7 cellular contexts compared by ENCODE assay signal in the genomic region with DNA sequence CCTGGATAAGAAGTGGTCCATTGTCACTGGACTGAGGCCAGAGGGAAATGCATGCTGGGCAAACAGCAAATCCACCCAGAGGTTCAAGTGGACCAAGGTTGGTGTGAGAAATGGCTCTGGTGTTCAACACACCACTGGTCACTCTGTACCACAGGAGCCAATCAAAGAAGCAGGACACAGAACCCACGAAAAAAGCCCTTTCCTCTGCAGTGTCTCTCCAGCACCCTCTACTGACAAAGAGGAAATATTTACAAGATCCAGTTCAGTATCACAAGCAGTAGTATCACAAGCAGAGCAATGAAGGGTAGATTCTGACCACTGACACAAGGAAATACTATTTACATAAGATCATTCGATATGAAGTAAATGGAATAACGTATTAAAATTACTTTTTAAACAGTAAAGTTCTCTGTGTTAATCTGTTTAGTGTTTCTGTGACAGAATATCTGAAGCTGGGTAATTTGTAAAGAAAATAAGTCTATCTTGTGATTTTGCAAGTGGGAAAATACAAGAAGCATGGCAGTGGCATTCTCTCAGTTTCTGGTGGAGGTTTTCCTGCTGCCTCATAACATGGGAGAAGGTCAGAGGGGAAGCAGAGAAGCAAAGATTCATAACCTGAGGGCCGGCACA.
A peak's percentile ranks its signal among the peaks of the same experiment; 100 is the strongest.
DNase-seq lines count a peak whose midpoint lies in the region; ATAC-seq and TF ChIP-seq lines count a peak whose summit lies in the region.

No MANE protein-coding gene starts in this region.

- H4K8ac ChIP-seq in mesenchymal stem cell (ENCODE audit: low read length) = no peak overlapping the region

- H3K18ac ChIP-seq in mesenchymal stem cell (ENCODE audit: low read depth in 1 of 2, low read length in 2 of 2) = no peak overlapping the region

- no peak overlapping the region for H2BK5ac ChIP-seq in mesenchymal stem cell (ENCODE audit: low read depth, low read length, poor library complexity, severe bottlenecking)

- H2AFZ ChIP-seq in mesenchymal stem cell (ENCODE audit: low read depth, low read length) = no peak overlapping the region

- DNase-seq in Peyer's patch = no peak
- DNase-seq in iPS-NIHi11 (ENCODE audit: low spot score) = peak; percentile 51
- no peak for DNase-seq in aorta
- no peak for DNase-seq in mesenchymal stem cell

- TF ChIP-seq POLR2A in Peyer's patch (IDR thresholded peaks at IDR 0.05) = no peak

- no peak overlapping the region for H3K9ac ChIP-seq in mesenchymal stem cell (ENCODE audit: low read length)

- H4K91ac ChIP-seq in mesenchymal stem cell (ENCODE audit: low read length) = no peak overlapping the region

- no peaks in the 10 kb centered on the region for H3K27me3 ChIP-seq in Peyer's patch
- no peaks in the 10 kb centered on the region for H3K27me3 ChIP-seq in aorta (ENCODE audit: control insufficient read depth in 1 of 2, insufficient read depth in 2 of 2, low read length in 1 of 2)
- H3K27me3 ChIP-seq in mesenchymal stem cell (ENCODE audit: control insufficient read depth in 1 of 2, insufficient read depth in 1 of 2, low read length in 2 of 2) = no peaks in the 10 kb centered on the region

- H2BK120ac ChIP-seq in mesenchymal stem cell (ENCODE audit: low read depth, low read length) = no peak overlapping the region

- no peak overlapping the region for H3K14ac ChIP-seq in mesenchymal stem cell (ENCODE audit: low read length in 2 of 2)

- WGBS in aorta, 2 donors = 32 to 36% methylated on average over 4 of the region's 4 CpGs
- WGBS in mesenchymal stem cell = 43% methylated on average over 1 of the region's 4 CpGs

- no peak overlapping the region for H3K4me2 ChIP-seq in mesenchymal stem cell (ENCODE audit: low read length, poor library complexity, severe bottlenecking)

- peak; percentile 48 for ATAC-seq in GM21390 (IDR thresholded peaks at IDR 0.05; ENCODE audit: unreplicated experiment)
- ATAC-seq in HG03469 (IDR thresholded peaks at IDR 0.05; ENCODE audit: unreplicated experiment) = peak; percentile 33
- no peak for ATAC-seq in aorta (ENCODE audit: low FRiP score)

- no peak overlapping the region for H2AK5ac ChIP-seq in mesenchymal stem cell (ENCODE audit: low read length, severe bottlenecking)

- no peak overlapping the region for H3K23ac ChIP-seq in mesenchymal stem cell (ENCODE audit: low read length in 2 of 2)

- H3K4me3 ChIP-seq in Peyer's patch (no peak overlapping the region), aorta (ENCODE audit: low read length in 2 of 2) (no peak overlapping the region), mesenchymal stem cell (ENCODE audit: insufficient read depth in 1 of 2, low read depth in 1 of 2, low read length in 2 of 2) (no peak overlapping the region)

- no peak overlapping the region for H3K4ac ChIP-seq in mesenchymal stem cell (ENCODE audit: low read depth in 1 of 2, low read length in 2 of 2)

- TF ChIP-seq CTCF in GM12874 (IDR thresholded peaks at IDR 0.05; ENCODE audit: insufficient read depth, low read depth, low read length) (peak; percentile 76), Peyer's patch (IDR thresholded peaks at IDR 0.05) (peak; percentile 16 to 56 (median 42))

- peaks cover 0 to 8% (median 2%) of the 10 kb centered on the region in 4 donors for H3K4me1 ChIP-seq in Peyer's patch
- peaks cover 3 to 10% of the 10 kb centered on the region in 2 donors for H3K4me1 ChIP-seq in aorta (ENCODE audit: control insufficient read depth in 1 of 2, insufficient read depth in 2 of 2, low read length in 2 of 2)
- no peaks in the 10 kb centered on the region for H3K4me1 ChIP-seq in mesenchymal stem cell (ENCODE audit: control insufficient read depth, insufficient read depth, low read depth, low read length)

- H3K36me3 ChIP-seq in Peyer's patch (no peaks in the 10 kb centered on the region), aorta (ENCODE audit: control insufficient read depth in 1 of 2, insufficient read depth in 2 of 2, low read length in 1 of 2) (no peaks in the 10 kb centered on the region), mesenchymal stem cell (ENCODE audit: control insufficient read depth in 1 of 2, insufficient read depth in 2 of 2, low read depth in 1 of 2, low read length in 2 of 2) (no peaks in the 10 kb centered on the region)

- H3K9me3 ChIP-seq in Peyer's patch (no peaks in the 10 kb centered on the region), aorta (ENCODE audit: control insufficient read depth, low read length) (no peaks in the 10 kb centered on the region), mesenchymal stem cell (ENCODE audit: control insufficient read depth, low read length) (no peaks in the 10 kb centered on the region)

- no peaks in the 10 kb centered on the region for H3K79me1 ChIP-seq in mesenchymal stem cell (replicated peaks; ENCODE audit: low read length, poor library complexity, severe bottlenecking)

- H3K27ac ChIP-seq in Peyer's patch (peak overlapping the region in 1 of 4 donors; percentile 62), aorta (ENCODE audit: low read depth in 1 of 2, low read length in 2 of 2) (no peak overlapping the region), mesenchymal stem cell (ENCODE audit: low read length, poor library complexity, severe bottlenecking) (no peak overlapping the region)

- no peak overlapping the region for H2BK12ac ChIP-seq in mesenchymal stem cell (ENCODE audit: low read length in 2 of 2)

- intact Hi-C loops in aorta (cut with DNase I) = loop anchor here in 1 of 2 donors (5.0 to 10.0 kb wide), 2 partner anchors 196 to 321 kb away; no protein-coding TSS in a partner anchor

- H2BK15ac ChIP-seq in mesenchymal stem cell (ENCODE audit: low read depth, poor library complexity, severe bottlenecking) = no peak overlapping the region
